Comparison of ENCODE assay signal across 23 cellular contexts in the genomic region with DNA sequence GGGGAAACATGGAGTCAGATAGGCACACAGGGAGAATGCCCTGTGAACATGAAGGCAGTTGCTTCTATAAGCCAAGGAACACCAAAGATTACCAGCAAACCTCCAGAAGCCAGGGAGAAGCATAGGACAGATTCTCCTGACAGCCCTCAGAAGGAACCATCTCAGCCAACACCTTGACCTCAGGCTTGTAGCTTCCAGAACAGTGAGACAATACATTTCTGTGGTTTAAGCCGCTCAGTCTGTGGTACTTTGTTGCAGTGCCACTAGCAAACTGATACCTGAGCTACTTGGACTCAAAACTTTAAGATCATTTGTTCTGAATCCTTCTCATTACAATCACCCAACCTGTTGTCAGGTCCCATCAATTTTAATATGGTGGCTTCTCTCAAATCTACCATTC. TPM values are rescaled to one million over a fixed set of nuclear protein-coding genes. Genes with fewer than 3 reads are reported as not detected.
DNase-seq lines count a peak whose midpoint lies in the region; ATAC-seq and TF ChIP-seq lines count a peak whose summit lies in the region.
"Had no signal": no experiment of that assay in that cellular context is flagged by ENCODE, and none has a peak within 500 bp of the region (broad histone marks: within the 10 kb centered on the region; RNA-seq: fewer than 3 reads in every experiment).

No MANE protein-coding gene starts in this region.

- H3K27ac ChIP-seq in Panc1 (ENCODE audit: low read length) = peak overlapping the region; percentile 95
- no peak overlapping the region for H3K27ac ChIP-seq in trophoblast cell (ENCODE audit: low read depth, low read length)
- H3K27ac ChIP-seq in upper lobe of right lung = no peak overlapping the region
- H3K27ac ChIP-seq: GM23248, thoracic aorta had no signal

- H3K18ac ChIP-seq in trophoblast cell (ENCODE audit: low read length) = no peak overlapping the region

- peak; percentile 50 for DNase-seq in EL
- DNase-seq in Panc1 (ENCODE audit: low read depth, low spot score) = no peak
- peak; percentile 72 for DNase-seq in epithelial cell of esophagus (ENCODE audit: low read depth)
- peak; percentile 75 to 82 for DNase-seq in trophoblast cell
- no peak for DNase-seq in stimulated activated CD4-positive, alpha-beta T cell treated with anti-CD3 and anti-CD28 coated beads, Interleukin-4, amount 100 ng/mL, for 1 hour
- DNase-seq in upper lobe of right lung = no peak
- DNase-seq: ACHN; activated CD4-positive, alpha-beta T cell treated with anti-CD3 and anti-CD28 coated beads for 48 hours; activated gamma-delta T cell; activated naive CD8-positive, alpha-beta T cell treated with anti-CD3 and anti-CD28 coated beads, Interleukin-2, amount 10 ng/mL, durations not matched to agents 7 days and 5 days; activated T-cell treated with anti-CD3 and anti-CD28 coated beads, Interleukin-2, amount 50 U/mL, for 1 hour; BE2C; body of pancreas; DMS79 treated with DMSO at 0.1 percent for 48 hours; GM23248; Karpas-422; NCI-H146; NCI-H446 treated with DMSO at 0.1 percent for 48 hours; NCI-H82; Right ventricle myocardium superior; stimulated activated naive CD8-positive, alpha-beta T cell treated with anti-CD3 and anti-CD28 coated beads, Interleukin-15, Interleukin-2, amounts not matched to agents 100 U/mL and 50 U/mL, for 24 hours had no signal

- H3K4me3 ChIP-seq in Panc1 (ENCODE audit: low read depth in 2 of 2, low read length in 2 of 2) (no peak overlapping the region), epithelial cell of esophagus (ENCODE audit: low read length) (no peak overlapping the region), trophoblast cell (ENCODE audit: low read depth, low read length) (no peak overlapping the region), upper lobe of right lung (no peak overlapping the region)
- H3K4me3 ChIP-seq: body of pancreas, GM23248, thoracic aorta had no signal

- no peak overlapping the region for H2BK12ac ChIP-seq in trophoblast cell (ENCODE audit: low read length)

- H3K4ac ChIP-seq in trophoblast cell (ENCODE audit: low read depth, low read length) = no peak overlapping the region

- H3K36me3 ChIP-seq in Panc1 (ENCODE audit: control insufficient read depth, insufficient read depth, low read length) (no peaks in the 10 kb centered on the region), trophoblast cell (ENCODE audit: control insufficient read depth in 1 of 2, insufficient read depth in 2 of 2, low read length in 2 of 2) (no peaks in the 10 kb centered on the region), upper lobe of right lung (no peaks in the 10 kb centered on the region)
- H3K36me3 ChIP-seq: thoracic aorta had no signal

- no peak overlapping the region for H2BK5ac ChIP-seq in trophoblast cell (ENCODE audit: low read depth, low read length, poor library complexity)

- H4K12ac ChIP-seq in trophoblast cell (ENCODE audit: low read depth, low read length) = no peak overlapping the region

- H3K4me1 ChIP-seq in Panc1 (ENCODE audit: control insufficient read depth, insufficient read depth, low read length) = peaks cover 88% of the 10 kb centered on the region
- peaks cover 8 to 22% of the 10 kb centered on the region in 2 experiments for H3K4me1 ChIP-seq in trophoblast cell (ENCODE audit: control insufficient read depth in 1 of 2, insufficient read depth in 2 of 2, low read length in 2 of 2)
- peaks cover 25% of the 10 kb centered on the region for H3K4me1 ChIP-seq in upper lobe of right lung

- ATAC-seq in Panc1 (no peak), GM18868 (IDR thresholded peaks at IDR 0.05; ENCODE audit: unreplicated experiment) (no peak), upper lobe of right lung (no peak)
- ATAC-seq: body of pancreas; stimulated activated naive CD8-positive, alpha-beta T cell treated with anti-CD3 and anti-CD28 coated beads, Interleukin-15, Interleukin-2, amounts not matched to agents 100 U/mL and 50 U/mL, for 24 hours had no signal

- H3K79me2 ChIP-seq in trophoblast cell (ENCODE audit: control insufficient read depth, insufficient read depth, low read length, poor library complexity) = no peaks in the 10 kb centered on the region

- no TSS peak for BruUV-seq in Panc1 (replicated peaks; lab: Mats Ljungman, UMichigan)

- H2AK5ac ChIP-seq in trophoblast cell (ENCODE audit: low read length) = no peak overlapping the region

- CTCF ChIA-PET in Panc1 (lab: Charles Lee) = no interaction called here

- no CpG with 5 or more reads among the region's 1 CpG for WGBS in trophoblast cell (ENCODE audit: extremely low coverage, insufficient coverage, insufficient read length)

- TF ChIP-seq CTCF in Panc1 (IDR thresholded peaks at IDR 0.05) = no peak
- TF ChIP-seq CTCF in epithelial cell of esophagus (IDR thresholded peaks at IDR 0.05; ENCODE audit: insufficient read depth, low read depth, low read length, missing control alignments) = no peak
- no peak for TF ChIP-seq CTCF in upper lobe of right lung (IDR thresholded peaks at IDR 0.05)

- in situ Hi-C loops in Panc1 (cut with HindIII; ENCODE audit: low pct_unique_long_range_greater_than_20kb, low sequenced_read_pairs) = no loop called here

- no peak overlapping the region for H4K8ac ChIP-seq in trophoblast cell (ENCODE audit: low read depth, low read length)

- no peak overlapping the region for H3K23ac ChIP-seq in trophoblast cell (ENCODE audit: low read length)

- no peak overlapping the region for H2AFZ ChIP-seq in trophoblast cell (ENCODE audit: insufficient read depth, low read length, poor library complexity)
- H2AFZ ChIP-seq: GM23248 had no signal

- no peaks in the 10 kb centered on the region; the same call in 1 of the 2 replicates for H3K9me3 ChIP-seq in Panc1 (ENCODE audit: control insufficient read depth, insufficient read depth, low read depth, low read length)
- no peaks in the 10 kb centered on the region for H3K9me3 ChIP-seq in trophoblast cell (ENCODE audit: insufficient read depth, low read depth, low read length)
- no peaks in the 10 kb centered on the region for H3K9me3 ChIP-seq in upper lobe of right lung
- H3K9me3 ChIP-seq: BE2C, body of pancreas had no signal

- H3K27me3 ChIP-seq in Panc1 (ENCODE audit: control insufficient read depth, insufficient read depth, low read length) (no peaks in the 10 kb centered on the region), trophoblast cell (ENCODE audit: insufficient read depth, low read length) (no peaks in the 10 kb centered on the region), upper lobe of right lung (no peaks in the 10 kb centered on the region)
- H3K27me3 ChIP-seq: BE2C, body of pancreas had no signal

- H3K14ac ChIP-seq in trophoblast cell (ENCODE audit: low read length) = no peak overlapping the region

- no peak overlapping the region for H4K91ac ChIP-seq in trophoblast cell (ENCODE audit: low read depth, low read length)

- no peak overlapping the region for H2BK120ac ChIP-seq in trophoblast cell (ENCODE audit: insufficient read depth, low read length, poor library complexity)

- H3K79me1 ChIP-seq in trophoblast cell (ENCODE audit: low read length) = peaks cover 3% of the 10 kb centered on the region

- intact Hi-C loops in Panc1 (cut with micrococcal nuclease; ENCODE audit: unreplicated experiment) = no loop called here
- intact Hi-C loops in upper lobe of right lung (cut with DNase I) = no loop called here

- H3K9ac ChIP-seq in trophoblast cell (ENCODE audit: low read length) = no peak overlapping the region
- H3K9ac ChIP-seq: GM23248 had no signal

- no peak overlapping the region for H3K4me2 ChIP-seq in trophoblast cell (ENCODE audit: low read length)

- POLR2A ChIA-PET in Panc1 (lab: Charles Lee) = no interaction called here

RNA-seq across cellular contexts. Expression of gene ABLIM1, which starts 31.2 kb away (rescaled TPM):
- total RNA-seq in Panc1 (2021; ENCODE audit: unreplicated experiment) (274 TPM), upper lobe of right lung (144 TPM)
- polyA plus RNA-seq in Panc1 (2012; ENCODE audit: insufficient read length) = 97.4 TPM
- 12.7 and 12.9 TPM in 2 replicates for polyA plus RNA-seq in trophoblast cell (2013)

Comparison
In these comparisons a context has a peak if more than half of its experiments do, and no peak if none do; other contexts are left out.
1. DNase-seq: peak in EL (single experiment), epithelial cell of esophagus (single experiment) and trophoblast cell (2 of 2); none in Panc1 (single experiment), stimulated activated CD4-positive, alpha-beta T cell treated with anti-CD3 and anti-CD28 coated beads, Interleukin-4, amount 100 ng/mL, for 1 hour (single experiment) and upper lobe of right lung (single experiment).